16 cellular contexts compared by ENCODE assay signal in the genomic region with DNA sequence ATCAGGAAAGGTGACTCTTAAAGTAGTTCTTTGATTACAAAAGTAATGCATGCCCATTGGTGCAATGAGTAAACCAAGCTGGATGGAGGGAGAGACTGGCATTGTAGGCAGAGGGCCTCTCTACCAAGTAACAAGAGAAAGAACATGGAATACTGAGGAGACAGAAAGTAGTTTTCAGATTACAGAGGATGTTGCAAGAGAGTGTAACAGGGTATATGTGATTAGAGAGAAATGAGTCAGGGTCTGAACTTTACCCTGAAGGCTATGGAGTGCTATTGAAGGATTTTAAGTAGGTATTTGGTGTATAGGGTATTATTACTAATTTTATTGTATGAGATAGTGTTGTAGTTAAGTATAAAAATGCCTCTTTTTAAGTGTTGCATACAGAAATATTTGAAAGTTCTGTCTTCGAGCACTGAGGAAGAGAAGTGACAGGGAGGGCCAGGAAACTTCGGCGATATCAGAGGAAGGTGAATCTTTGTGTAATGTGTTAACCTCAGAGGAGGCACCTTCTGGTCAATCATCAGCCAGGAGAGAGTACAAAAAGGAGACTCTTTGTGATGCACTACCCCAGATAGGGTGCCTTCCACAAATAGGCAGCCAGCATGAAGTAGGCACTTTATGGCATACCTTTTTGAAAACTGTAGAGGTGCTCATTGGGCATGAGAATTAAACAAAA. TPM values are rescaled to one million over a fixed set of nuclear protein-coding genes. Genes with fewer than 3 reads are reported as not detected.
DNase-seq lines count a peak whose midpoint lies in the region; ATAC-seq and TF ChIP-seq lines count a peak whose summit lies in the region.
"Had no signal": no experiment of that assay in that cellular context is flagged by ENCODE, and none has a peak within 500 bp of the region (broad histone marks: within the 10 kb centered on the region; RNA-seq: fewer than 3 reads in every experiment).

No MANE protein-coding gene starts in this region.

- BruUV-seq in Calu3 (replicated peaks; lab: Mats Ljungman, UMichigan) = no TSS peak

- intact Hi-C loops in activated naive CD4-positive, alpha-beta T cell treated with anti-CD3 and anti-CD28 coated beads for 36 hours (cut with micrococcal nuclease) = no loop called here
- intact Hi-C loops in Calu3 (cut with micrococcal nuclease; ENCODE audit: unreplicated experiment) = no loop called here

- no peak for TF ChIP-seq CTCF in Calu3 (IDR thresholded peaks at IDR 0.05; ENCODE audit: unreplicated experiment)
- no peak for TF ChIP-seq CTCF in nephron progenitor cell (IDR thresholded peaks at IDR 0.05)

- no peak overlapping the region for H3K4me3 Mint-ChIP-seq in activated naive CD4-positive, alpha-beta T cell treated with anti-CD3 and anti-CD28 coated beads for 36 hours
- H3K4me3 Mint-ChIP-seq in Calu3 (ENCODE audit: low read depth, unreplicated experiment) (no peak overlapping the region), nephron progenitor cell (no peak overlapping the region)
- H3K4me3 Mint-ChIP-seq in activated naive CD8-positive, alpha-beta T cell treated with anti-CD3 and anti-CD28 coated beads, Interleukin-2, amount 50 U/mL, for 24 hours = no peak overlapping the region
- H3K4me3 Mint-ChIP-seq: CD4-positive, alpha-beta T cell; GM23338 had no signal

- no peaks in the 10 kb centered on the region for H3K27me3 Mint-ChIP-seq in activated naive CD4-positive, alpha-beta T cell treated with anti-CD3 and anti-CD28 coated beads for 36 hours (ENCODE audit: low read depth)
- no peaks in the 10 kb centered on the region for H3K27me3 Mint-ChIP-seq in Calu3 (ENCODE audit: unreplicated experiment)
- H3K27me3 Mint-ChIP-seq in activated naive CD8-positive, alpha-beta T cell treated with anti-CD3 and anti-CD28 coated beads, Interleukin-2, amount 50 U/mL, for 24 hours = no peaks in the 10 kb centered on the region
- no peaks in the 10 kb centered on the region for H3K27me3 Mint-ChIP-seq in nephron progenitor cell (ENCODE audit: low read depth, poor library complexity)
- H3K27me3 Mint-ChIP-seq: CD4-positive, alpha-beta T cell had no signal

- H3K9me3 Mint-ChIP-seq in activated naive CD4-positive, alpha-beta T cell treated with anti-CD3 and anti-CD28 coated beads for 36 hours = no peaks in the 10 kb centered on the region
- H3K9me3 Mint-ChIP-seq in Calu3 (ENCODE audit: low read depth, unreplicated experiment) = no peaks in the 10 kb centered on the region
- H3K9me3 Mint-ChIP-seq in activated naive CD8-positive, alpha-beta T cell treated with anti-CD3 and anti-CD28 coated beads, Interleukin-2, amount 50 U/mL, for 24 hours = no peaks in the 10 kb centered on the region
- H3K9me3 Mint-ChIP-seq in nephron progenitor cell = peaks cover 29% of the 10 kb centered on the region
- H3K9me3 Mint-ChIP-seq: CD4-positive, alpha-beta T cell; GM23338 had no signal

- CTCF ChIA-PET in activated naive CD4-positive, alpha-beta T cell treated with anti-CD3 and anti-CD28 coated beads for 36 hours (lab: Charles Lee) = no interaction called here
- CTCF ChIA-PET in Calu3 (lab: Charles Lee) = no interaction called here

- no peak for ATAC-seq in activated naive CD8-positive, alpha-beta T cell treated with anti-CD3 and anti-CD28 coated beads, Interleukin-2, amount 50 U/mL, for 24 hours
- ATAC-seq: GM23338 had no signal

- H3K27ac Mint-ChIP-seq in activated naive CD4-positive, alpha-beta T cell treated with anti-CD3 and anti-CD28 coated beads for 36 hours = peak overlapping the region; percentile 48
- peak overlapping the region; percentile 74 for H3K27ac Mint-ChIP-seq in Calu3 (ENCODE audit: unreplicated experiment)
- peak overlapping the region; percentile 13 for H3K27ac Mint-ChIP-seq in activated naive CD8-positive, alpha-beta T cell treated with anti-CD3 and anti-CD28 coated beads, Interleukin-2, amount 50 U/mL, for 24 hours
- peak overlapping the region; percentile 21 for H3K27ac Mint-ChIP-seq in nephron progenitor cell
- H3K27ac Mint-ChIP-seq: CD4-positive, alpha-beta T cell; GM23338 had no signal

- DNase-seq in activated naive CD4-positive, alpha-beta T cell treated with anti-CD3 and anti-CD28 coated beads for 36 hours = no peak
- DNase-seq in activated naive CD4-positive, alpha-beta T cell treated with Interleukin-2 at 50 U/mL for 16 hours = no peak
- DNase-seq in Calu3 (no peak), nephron progenitor cell (no peak), medulla oblongata (ENCODE audit: extremely low spot score) (no peak), HCEC 1CT (no peak)
- no peak for DNase-seq in activated naive CD8-positive, alpha-beta T cell treated with anti-CD3 and anti-CD28 coated beads, Interleukin-2, amount 50 U/mL, for 24 hours
- DNase-seq: ACHN; CD4-positive, alpha-beta T cell; DMS153; DMS79 treated with DMSO at 0.1 percent for 48 hours; EL; H7 had no signal

- H3K4me1 Mint-ChIP-seq in activated naive CD4-positive, alpha-beta T cell treated with anti-CD3 and anti-CD28 coated beads for 36 hours (ENCODE audit: low read depth) = no peaks in the 10 kb centered on the region
- H3K4me1 Mint-ChIP-seq in Calu3 (ENCODE audit: low read depth, unreplicated experiment) (no peaks in the 10 kb centered on the region), nephron progenitor cell (no peaks in the 10 kb centered on the region)
- no peaks in the 10 kb centered on the region for H3K4me1 Mint-ChIP-seq in activated naive CD8-positive, alpha-beta T cell treated with anti-CD3 and anti-CD28 coated beads, Interleukin-2, amount 50 U/mL, for 24 hours
- H3K4me1 Mint-ChIP-seq: GM23338 had no signal

- peaks cover 16% of the 10 kb centered on the region for H3K36me3 Mint-ChIP-seq in activated naive CD4-positive, alpha-beta T cell treated with anti-CD3 and anti-CD28 coated beads for 36 hours (ENCODE audit: low read depth)
- H3K36me3 Mint-ChIP-seq in Calu3 (ENCODE audit: insufficient read depth, unreplicated experiment) = peaks cover 5% of the 10 kb centered on the region
- peaks cover 13% of the 10 kb centered on the region for H3K36me3 Mint-ChIP-seq in activated naive CD8-positive, alpha-beta T cell treated with anti-CD3 and anti-CD28 coated beads, Interleukin-2, amount 50 U/mL, for 24 hours (ENCODE audit: low read depth)
- peaks cover 41% of the 10 kb centered on the region for H3K36me3 Mint-ChIP-seq in nephron progenitor cell (ENCODE audit: low read depth)

RNA-seq across cellular contexts. Expression of a gene that starts 8.2 kb away (rescaled TPM):
- 10 to 100 TPM; 12.3 to 12.7 TPM for total RNA-seq in activated naive CD4-positive, alpha-beta T cell treated with anti-CD3 and anti-CD28 coated beads for 36 hours
- 9.8 and 10.0 TPM in 2 replicates for total RNA-seq in Calu3 (2022)

RNA-seq across cellular contexts. Expression of a gene that starts 39.7 kb away (rescaled TPM):
- not detected for total RNA-seq in activated naive CD4-positive, alpha-beta T cell treated with anti-CD3 and anti-CD28 coated beads for 36 hours
- total RNA-seq in Calu3 (2022) = not detected in 2 replicates
- total RNA-seq: A172; CD4-positive, alpha-beta T cell; H7; HT-29 had no signal

Comparison
In these comparisons a context has a peak if more than half of its experiments do, and no peak if none do; other contexts are left out.
1. H3K27ac Mint-ChIP-seq: peak in every context shown above with its lines; median percentile 74 in Calu3; 48 in activated naive CD4-positive, alpha-beta T cell treated with anti-CD3 and anti-CD28 coated beads for 36 hours; 21 in nephron progenitor cell; 13 in activated naive CD8-positive, alpha-beta T cell treated with anti-CD3 and anti-CD28 coated beads, Interleukin-2, amount 50 U/mL, for 24 hours.